Comparison of ENCODE assay signal across 16 cellular contexts in genomic region chr18:9734189-9734588, GRCh38. TPM values are rescaled to one million over a fixed set of nuclear protein-coding genes. Genes with fewer than 3 reads are reported as not detected.
DNase-seq lines count a peak whose midpoint lies in the region; ATAC-seq and TF ChIP-seq lines count a peak whose summit lies in the region.
"Had no signal": no experiment of that assay in that cellular context is flagged by ENCODE, and none has a peak within 500 bp of the region (broad histone marks: within the 10 kb centered on the region; RNA-seq: fewer than 3 reads in every experiment).

No MANE protein-coding gene starts in this region.

- TF ChIP-seq CTCF in IMR-90 (conservative IDR thresholded peaks at IDR 0.05; ENCODE audit: low read depth, low read length) (no peak), PC-3 (conservative IDR thresholded peaks at IDR 0.05; ENCODE audit: low read depth, low read length) (no peak), esophagus squamous epithelium (IDR thresholded peaks at IDR 0.05) (no peak)

- H3K14ac ChIP-seq in IMR-90 (replicated peaks; ENCODE audit: low read depth, low read length) (no peak overlapping the region), neuronal stem cell (ENCODE audit: low read length) (no peak overlapping the region)

- no peak overlapping the region for H3K56ac ChIP-seq in IMR-90 (ENCODE audit: extremely low read depth, insufficient read depth, low read length)

- H2BK120ac ChIP-seq in IMR-90 (ENCODE audit: low read depth, low read length) (no peak overlapping the region), neuronal stem cell (ENCODE audit: low read depth, low read length) (no peak overlapping the region)

- H3K23ac ChIP-seq in IMR-90 (ENCODE audit: low read depth, low read length) (no peak overlapping the region), neuronal stem cell (ENCODE audit: low read depth, low read length, poor library complexity) (peak overlapping the region; percentile 4)

- no peak overlapping the region for H3K27ac ChIP-seq in IMR-90 (ENCODE audit: insufficient read depth, low read length)
- peak overlapping the region; percentile 23 for H3K27ac ChIP-seq in PC-3 (ENCODE audit: low read length)
- peak overlapping the region in 3 of 4 donors; percentile 55 to 66 (median 62) for H3K27ac ChIP-seq in esophagus squamous epithelium
- H3K27ac ChIP-seq in neuronal stem cell (replicated peaks; ENCODE audit: low read length): no peak overlapping the region
- H3K27ac ChIP-seq: SJSA1 had no signal

- no peak for DNase-seq in IMR-90
- peak; percentile 66 for DNase-seq in PC-3
- DNase-seq in esophagus squamous epithelium (lab: John Stamatoyannopoulos, UW): no peak
- DNase-seq in neuronal stem cell (ENCODE audit: low spot score): no peak
- no peak for DNase-seq in ecto neural progenitor cell (ENCODE audit: low spot score)
- DNase-seq in activated CD4-positive, alpha-beta T cell treated with anti-CD3 and anti-CD28 coated beads for 4 hours: no peak
- DNase-seq: activated B cell treated with CpG ODN at 0.5 μM for 24 hours; activated T-cell treated with anti-CD3 and anti-CD28 coated beads for 4 hours; amygdala; COR-L47; effector memory CD4-positive, alpha-beta T cell; MV-4-11; NCI-H774 had no signal

- no peak overlapping the region for H4K5ac ChIP-seq in IMR-90 (ENCODE audit: low read depth, low read length)

- H3K36me3 ChIP-seq in IMR-90 (ENCODE audit: control insufficient read depth, insufficient read depth, low read length) (peaks cover 7% of the 10 kb centered on the region; the same call in 1 of the 2 replicates), PC-3 (ENCODE audit: low read depth, low read length) (no peaks in the 10 kb centered on the region), esophagus squamous epithelium (peaks cover 0 to 12% (median 6%) of the 10 kb centered on the region in 3 donors), neuronal stem cell (replicated peaks in 1 of 2; ENCODE audit: control insufficient read depth in 2 of 2, insufficient read depth in 2 of 2, low read length in 2 of 2) (peaks cover 0 to 16% of the 10 kb centered on the region in 2 donors)

- H4K91ac ChIP-seq in IMR-90 (ENCODE audit: insufficient read depth, low read depth, low read length) (no peak overlapping the region), neuronal stem cell (ENCODE audit: low read depth, low read length, poor library complexity) (no peak overlapping the region)

- no peak overlapping the region for H3K4me3 ChIP-seq in IMR-90 (ENCODE audit: insufficient read depth, low read depth, low read length)
- H3K4me3 ChIP-seq in PC-3 (ENCODE audit: low read length): no peak overlapping the region
- no peak overlapping the region for H3K4me3 ChIP-seq in esophagus squamous epithelium
- H3K4me3 ChIP-seq in neuronal stem cell (ENCODE audit: low read length in 2 of 2): no peak overlapping the region
- H3K4me3 ChIP-seq: SJSA1 had no signal

- H4K8ac ChIP-seq in IMR-90 (ENCODE audit: low read depth in 2 of 2, low read length in 2 of 2) (no peak overlapping the region), neuronal stem cell (ENCODE audit: low read depth, low read length) (no peak overlapping the region)

- BruUV-seq in IMR-90 (replicated peaks; lab: Mats Ljungman, UMichigan): no TSS peak
- BruUV-seq in PC-3 (replicated peaks; lab: Mats Ljungman, UMichigan): no TSS peak

- H3K4me1 ChIP-seq in IMR-90 (ENCODE audit: control insufficient read depth, insufficient read depth, low read length): peaks cover 5% of the 10 kb centered on the region
- H3K4me1 ChIP-seq in PC-3 (ENCODE audit: insufficient read depth, low read length): peaks cover 45% of the 10 kb centered on the region
- peaks cover 0 to 28% (median 13%) of the 10 kb centered on the region in 3 donors for H3K4me1 ChIP-seq in esophagus squamous epithelium
- peaks cover 12 to 23% of the 10 kb centered on the region in 2 donors for H3K4me1 ChIP-seq in neuronal stem cell (ENCODE audit: control insufficient read depth in 2 of 2, insufficient read depth in 1 of 2, low read depth in 1 of 2, low read length in 2 of 2)

- peaks cover 20 to 57% of the 10 kb centered on the region in 2 experiments for H3K79me1 ChIP-seq in IMR-90 (ENCODE audit: low read depth in 1 of 2, low read length in 2 of 2)
- no peaks in the 10 kb centered on the region for H3K79me1 ChIP-seq in neuronal stem cell (ENCODE audit: low read depth, low read length)

- CTCF ChIA-PET in IMR-90 (lab: Yijun Ruan, JAX): no interaction called here
- CTCF ChIA-PET in PC-3 (lab: Charles Lee): no interaction called here

- H2AK5ac ChIP-seq in IMR-90 (ENCODE audit: low read depth, low read length) (peak overlapping the region; percentile 43; the same call in 1 of the 2 replicates), neuronal stem cell (ENCODE audit: low read depth, low read length) (no peak overlapping the region)

- H3K9me3 ChIP-seq in IMR-90 (ENCODE audit: control insufficient read depth, insufficient read depth, low read length) (no peaks in the 10 kb centered on the region), PC-3 (ENCODE audit: low read length) (no peaks in the 10 kb centered on the region), esophagus squamous epithelium (no peaks in the 10 kb centered on the region), neuronal stem cell (replicated peaks in 1 of 2; ENCODE audit: control insufficient read depth in 2 of 2, insufficient read depth in 1 of 2, low read depth in 1 of 2, low read length in 2 of 2) (no peaks in the 10 kb centered on the region)
- H3K9me3 ChIP-seq: SJSA1 had no signal

- POLR2A ChIA-PET in IMR-90 (lab: Charles Lee; ENCODE audit: unreplicated experiment): no interaction called here
- POLR2A ChIA-PET in PC-3 (lab: Charles Lee; ENCODE audit: unreplicated experiment): interaction anchor here (0.7 kb wide), 1 partner anchor 9 kb away, joined by 3 read pairs; no protein-coding TSS in a partner anchor

- H3K79me2 ChIP-seq in PC-3 (ENCODE audit: low read length): no peaks in the 10 kb centered on the region

- intact Hi-C loops in IMR-90 (cut with micrococcal nuclease) (no loop called here), PC-3 (cut with micrococcal nuclease) (loop anchor here (10.0 kb wide), 1 partner anchor 791 kb away; the partner anchor contains the start of gene NAPG), esophagus squamous epithelium (cut with DNase I) (no loop called here)

- H3F3A ChIP-seq in PC-3 (ENCODE audit: low read length, unreplicated experiment): no peaks in the 10 kb centered on the region

- TF ChIP-seq RAD21 in IMR-90 (IDR thresholded peaks at IDR 0.05; ENCODE audit: low read length): no peak

- H2BK15ac ChIP-seq in IMR-90 (ENCODE audit: low read depth, low read length) (no peak overlapping the region), neuronal stem cell (ENCODE audit: low read length) (no peak overlapping the region)

- H3K4me2 ChIP-seq in IMR-90 (ENCODE audit: low read depth, low read length) (no peak overlapping the region), PC-3 (ENCODE audit: low read length) (peak overlapping the region; percentile 55), neuronal stem cell (ENCODE audit: insufficient read depth, low read length, poor library complexity, severe bottlenecking) (no peak overlapping the region)

- no peak overlapping the region for H3K4ac ChIP-seq in IMR-90 (ENCODE audit: low read depth, low read length)
- no peak overlapping the region for H3K4ac ChIP-seq in neuronal stem cell (ENCODE audit: low read length)

- H3K9me2 ChIP-seq in PC-3 (replicated peaks; ENCODE audit: low read length): no peaks in the 10 kb centered on the region

- H2BK5ac ChIP-seq in IMR-90 (ENCODE audit: low read depth, low read length, poor library complexity, severe bottlenecking) (no peak overlapping the region), neuronal stem cell (ENCODE audit: low read length) (no peak overlapping the region)

- dilution Hi-C loops in IMR-90 (cut with HindIII; ENCODE audit: low sequenced_read_pairs, unreplicated experiment): no loop called here

- H3K9me1 ChIP-seq in IMR-90 (ENCODE audit: insufficient read depth, low read length): peaks cover 13% of the 10 kb centered on the region; the same call in 1 of the 2 replicates

- H3K18ac ChIP-seq in IMR-90 (ENCODE audit: low read depth, low read length): no peak overlapping the region
- H3K18ac ChIP-seq in neuronal stem cell (ENCODE audit: low read length): peak overlapping the region; percentile 67

- WGBS in IMR-90 (ENCODE audit: extremely low coverage in 2 of 2, insufficient read length in 1 of 2), 2 experiments: 80% methylated on average over 7 of the region's 9 CpGs; no CpG with 5 or more reads in 1 of the 2 experiments
- 37 to 80% methylated on average over 2 to 9 of the region's 9 CpGs for WGBS in esophagus squamous epithelium, 2 donors
- WGBS in neuronal stem cell (ENCODE audit: extremely low coverage in 2 of 2, insufficient read length in 2 of 2, insufficient replicate concordance in 1 of 2), 2 donors: no CpG with 5 or more reads among the region's 9 CpGs

- no peak for TF ChIP-seq POLR2A in IMR-90 (IDR thresholded peaks at IDR 0.05; ENCODE audit: low read depth, low read length)
- no peak for TF ChIP-seq POLR2A in esophagus squamous epithelium (IDR thresholded peaks at IDR 0.05)

- H4K20me1 ChIP-seq in IMR-90 (ENCODE audit: insufficient read depth, low read length) (peaks cover 64% of the 10 kb centered on the region), PC-3 (ENCODE audit: low read length) (no peaks in the 10 kb centered on the region)

- H3K27me3 ChIP-seq in IMR-90 (ENCODE audit: control insufficient read depth, insufficient read depth, low read length): no peaks in the 10 kb centered on the region
- H3K27me3 ChIP-seq in PC-3 (ENCODE audit: low read length): no peaks in the 10 kb centered on the region
- no peaks in the 10 kb centered on the region for H3K27me3 ChIP-seq in esophagus squamous epithelium
- no peaks in the 10 kb centered on the region for H3K27me3 ChIP-seq in neuronal stem cell (ENCODE audit: control insufficient read depth in 3 of 3, insufficient read depth in 3 of 3, low read depth in 1 of 3, low read length in 3 of 3)
- H3K27me3 ChIP-seq: SJSA1 had no signal

- no peak overlapping the region for H2AK9ac ChIP-seq in IMR-90 (replicated peaks; ENCODE audit: low read depth, low read length, poor library complexity)

- H2AFZ ChIP-seq in IMR-90 (replicated peaks; ENCODE audit: low read length, poor library complexity) (no peak overlapping the region), PC-3 (ENCODE audit: low read length) (peak overlapping the region; percentile 58), neuronal stem cell (ENCODE audit: low read length) (no peak overlapping the region)

- H2BK20ac ChIP-seq in IMR-90 (ENCODE audit: low read depth, low read length): no peak overlapping the region

- in situ Hi-C loops in IMR-90 (cut with MboI; ENCODE audit: low sequenced_read_pairs): no loop called here

- H2BK12ac ChIP-seq in neuronal stem cell (ENCODE audit: low read length): no peak overlapping the region

- no peak overlapping the region for H3K9ac ChIP-seq in IMR-90 (ENCODE audit: low read depth, low read length)
- H3K9ac ChIP-seq in PC-3 (ENCODE audit: low read length): no peak overlapping the region
- no peak overlapping the region for H3K9ac ChIP-seq in neuronal stem cell (ENCODE audit: low read depth, low read length, poor library complexity)

- no peak for ATAC-seq in IMR-90 (ENCODE audit: low read depth)
- ATAC-seq in PC-3: peak; percentile 29
- no peak for ATAC-seq in GM19397 (IDR thresholded peaks at IDR 0.05; ENCODE audit: unreplicated experiment)
- ATAC-seq: sciatic nerve had no signal

RNA-seq across cellular contexts. Expression of gene RAB31, which starts 26.1 kb away (rescaled TPM):
- total RNA-seq in IMR-90 (2012; rRNA removed) (26.9 and 28.9 TPM in 2 replicates), PC-3 (2014; rRNA removed) (1.7 and 3.8 TPM in 2 replicates), esophagus squamous epithelium (10 to 100 TPM; 17.4 to 76.0 (median 45.0) TPM)
- polyA plus RNA-seq in IMR-90 (2012; rRNA removed): 12.3 and 13.8 TPM in 2 replicates
- 5.7 and 7.0 TPM in 2 replicates for polyA plus RNA-seq in IMR-90 (2012; cell fraction: cytosol; rRNA removed)
- 13.4 and 18.7 TPM in 2 replicates for polyA plus RNA-seq in IMR-90 (2012; cell fraction: nucleus; rRNA removed; ENCODE audit: low replicate concordance)
- 30.4 TPM for polyA plus RNA-seq in neuronal stem cell (2013, experiment 1 of 2)
- polyA plus RNA-seq in neuronal stem cell (2013, experiment 2 of 2): 34.5 TPM

Comparison
In these comparisons a context has a peak if more than half of its experiments do, and no peak if none do; other contexts are left out.
1. H3K27ac ChIP-seq: peak in PC-3 (single experiment) and esophagus squamous epithelium (3 of 4); none in IMR-90 (single experiment) and neuronal stem cell (single experiment).